In genomic region chr11:77044356-77044755, GRCh38 we compare ENCODE assay signal across 1 cellular context.
TF ChIP-seq lines count a peak whose summit lies in the region.

No MANE protein-coding gene starts in this region.

TF ChIP-seq in IMR-90, 13 proteins besides CTCF, POLR2A, EP300 and RAD21 (continued from another document):
- no peak for TF ChIP-seq ELK1 (IDR thresholded peaks at IDR 0.05; ENCODE audit: borderline replicate concordance, low read depth, low read length)
- TF ChIP-seq RFX5 (IDR thresholded peaks at IDR 0.05; ENCODE audit: low read depth, low read length) = no peak
